13 cellular contexts compared by ENCODE assay signal in genomic region chr3:56773588-56774330, GRCh38. TPM values are rescaled to one million over a fixed set of nuclear protein-coding genes. Genes with fewer than 3 reads are reported as not detected.
DNase-seq lines count a peak whose midpoint lies in the region; ATAC-seq and TF ChIP-seq lines count a peak whose summit lies in the region.
"Had no signal": no experiment of that assay in that cellular context is flagged by ENCODE, and none has a peak within 500 bp of the region (broad histone marks: within the 10 kb centered on the region; RNA-seq: fewer than 3 reads in every experiment).

No MANE protein-coding gene starts in this region.

- ATAC-seq in CD4-positive, alpha-beta T cell (ENCODE audit: poor library complexity), result no peak
- ATAC-seq in activated CD8-positive, alpha-beta T cell treated with anti-CD3 and anti-CD28 coated beads for 36 hours, result no peak
- ATAC-seq in natural killer cell treated with Interleukin-12 subunit alpha and Interleukin-12 subunit beta and Interleukin-15 and Interleukin-18, amount 100 ng/mL, for 72 hours, result no peak

- H3K4me3 Mint-ChIP-seq in CD4-positive, alpha-beta T cell, result no peak overlapping the region
- H3K4me3 Mint-ChIP-seq in activated CD8-positive, alpha-beta T cell treated with anti-CD3 and anti-CD28 coated beads for 36 hours, result no peak overlapping the region
- peak overlapping the region; percentile 48 for H3K4me3 Mint-ChIP-seq in natural killer cell treated with Interleukin-12 subunit alpha and Interleukin-12 subunit beta and Interleukin-15 and Interleukin-18, amount 100 ng/mL, for 72 hours

- no peaks in the 10 kb centered on the region for H3K27me3 Mint-ChIP-seq in CD4-positive, alpha-beta T cell
- H3K27me3 Mint-ChIP-seq in activated CD8-positive, alpha-beta T cell treated with anti-CD3 and anti-CD28 coated beads for 36 hours, result no peaks in the 10 kb centered on the region
- H3K27me3 Mint-ChIP-seq in natural killer cell treated with Interleukin-12 subunit alpha and Interleukin-12 subunit beta and Interleukin-15 and Interleukin-18, amount 100 ng/mL, for 72 hours, result no peaks in the 10 kb centered on the region

- CTCF ChIA-PET in CD4-positive, alpha-beta T cell (lab: Charles Lee), result interaction anchor here (3.6 kb wide), 1 partner anchor 25 kb away, joined by 16 read pairs; no protein-coding TSS in a partner anchor
- CTCF ChIA-PET in activated CD8-positive, alpha-beta T cell treated with anti-CD3 and anti-CD28 coated beads for 36 hours (lab: Charles Lee), result interaction anchor here (3.1 kb wide), 1 partner anchor 25 kb away, joined by 16 read pairs; no protein-coding TSS in a partner anchor

- no peaks in the 10 kb centered on the region for H3K27me3 ChIP-seq in CD4-positive, alpha-beta T cell (ENCODE audit: control insufficient read depth, insufficient read depth, low read length)
- H3K27me3 ChIP-seq: esophagus muscularis mucosa had no signal

- no peak for DNase-seq in CD4-positive, alpha-beta T cell
- peak; percentile 33 for DNase-seq in DMS 273 treated with DMSO at 0.1 percent for 48 hours (lab: John Stamatoyannopoulos, UW)
- DNase-seq in activated CD8-positive, alpha-beta T cell treated with anti-CD3 and anti-CD28 coated beads for 36 hours, result no peak
- no peak for DNase-seq in natural killer cell treated with Interleukin-12 subunit alpha and Interleukin-12 subunit beta and Interleukin-15 and Interleukin-18, amount 100 ng/mL, for 72 hours (ENCODE audit: low spot score)
- no peak for DNase-seq in effector CD8-positive, alpha-beta T cell (lab: John Stamatoyannopoulos, UW)
- no peak for DNase-seq in NCI-H510A (lab: John Stamatoyannopoulos, UW)
- no peak for DNase-seq in SKM-1 treated with dmso at 0.1 percent for 144 hours (lab: John Stamatoyannopoulos, UW; ENCODE audit: unreplicated experiment)
- DNase-seq: aorta; HCEC 1CT; NCI-H1417 treated with DMSO at 0.1 percent for 48 hours; Right ventricle myocardium superior; stimulated activated CD4-positive, alpha-beta T cell treated with anti-CD3 and anti-CD28 coated beads, Interleukin-12 subunit alpha, Interleukin-12 subunit beta, amount 100 ng/mL, for 4 hours had no signal

- H3K36me3 Mint-ChIP-seq in CD4-positive, alpha-beta T cell (ENCODE audit: low read depth), result peaks cover 89% of the 10 kb centered on the region
- peaks cover 49% of the 10 kb centered on the region for H3K36me3 Mint-ChIP-seq in activated CD8-positive, alpha-beta T cell treated with anti-CD3 and anti-CD28 coated beads for 36 hours (ENCODE audit: low read depth)
- H3K36me3 Mint-ChIP-seq in natural killer cell treated with Interleukin-12 subunit alpha and Interleukin-12 subunit beta and Interleukin-15 and Interleukin-18, amount 100 ng/mL, for 72 hours, result peaks cover 28% of the 10 kb centered on the region

- intact Hi-C loops in CD4-positive, alpha-beta T cell (cut with DNase I, micrococcal nuclease), result no loop called here
- intact Hi-C loops in activated CD8-positive, alpha-beta T cell treated with anti-CD3 and anti-CD28 coated beads for 36 hours (cut with micrococcal nuclease), result no loop called here

- H3K4me1 Mint-ChIP-seq in CD4-positive, alpha-beta T cell (ENCODE audit: low read depth), result peaks cover 80% of the 10 kb centered on the region
- peaks cover 78% of the 10 kb centered on the region for H3K4me1 Mint-ChIP-seq in activated CD8-positive, alpha-beta T cell treated with anti-CD3 and anti-CD28 coated beads for 36 hours (ENCODE audit: low read depth)
- peaks cover 72% of the 10 kb centered on the region in 2 donors for H3K4me1 Mint-ChIP-seq in natural killer cell treated with Interleukin-12 subunit alpha and Interleukin-12 subunit beta and Interleukin-15 and Interleukin-18, amount 100 ng/mL, for 72 hours (ENCODE audit: low read depth in 2 of 2)

- TF ChIP-seq CTCF in CD4-positive, alpha-beta T cell (IDR thresholded peaks at IDR 0.05), result no peak
- no peak for TF ChIP-seq CTCF in activated CD8-positive, alpha-beta T cell treated with anti-CD3 and anti-CD28 coated beads for 36 hours (IDR thresholded peaks at IDR 0.05)

- no peaks in the 10 kb centered on the region for H3K9me3 ChIP-seq in CD4-positive, alpha-beta T cell (ENCODE audit: control insufficient read depth, low read length)
- H3K9me3 ChIP-seq: esophagus muscularis mucosa had no signal

- POLR2A ChIA-PET in CD4-positive, alpha-beta T cell (lab: Charles Lee), result interaction anchor here (1.0 to 2.9 kb wide), 3 partner anchors 9 to 28 kb away, joined by 3 to 16 read pairs (median 4); partner anchors contain the start of gene ARHGEF3
- POLR2A ChIA-PET in activated CD8-positive, alpha-beta T cell treated with anti-CD3 and anti-CD28 coated beads for 36 hours (lab: Charles Lee), result interaction anchor here (1.2 kb wide), 1 partner anchor 12 kb away, joined by 5 read pairs; no protein-coding TSS in a partner anchor

- H3K27ac ChIP-seq in CD4-positive, alpha-beta T cell (ENCODE audit: low read depth, low read length), result no peak overlapping the region
- H3K27ac ChIP-seq: esophagus muscularis mucosa had no signal

- H3K9me3 Mint-ChIP-seq in CD4-positive, alpha-beta T cell, result no peaks in the 10 kb centered on the region
- no peaks in the 10 kb centered on the region for H3K9me3 Mint-ChIP-seq in activated CD8-positive, alpha-beta T cell treated with anti-CD3 and anti-CD28 coated beads for 36 hours
- H3K9me3 Mint-ChIP-seq in natural killer cell treated with Interleukin-12 subunit alpha and Interleukin-12 subunit beta and Interleukin-15 and Interleukin-18, amount 100 ng/mL, for 72 hours, result no peaks in the 10 kb centered on the region

- H3K27ac Mint-ChIP-seq in CD4-positive, alpha-beta T cell, result peak overlapping the region; percentile 71
- peak overlapping the region; percentile 75 for H3K27ac Mint-ChIP-seq in activated CD8-positive, alpha-beta T cell treated with anti-CD3 and anti-CD28 coated beads for 36 hours
- H3K27ac Mint-ChIP-seq in natural killer cell treated with Interleukin-12 subunit alpha and Interleukin-12 subunit beta and Interleukin-15 and Interleukin-18, amount 100 ng/mL, for 72 hours, result peak overlapping the region; percentile 83 to 93

RNA-seq across cellular contexts. Expression of gene ARHGEF3, which starts 28.0 kb away (rescaled TPM):
- 10 to 100 TPM; 46.4 to 46.6 TPM for total RNA-seq in CD4-positive, alpha-beta T cell
- 10 to 100 TPM; 63.0 to 66.5 TPM for total RNA-seq in activated CD8-positive, alpha-beta T cell treated with anti-CD3 and anti-CD28 coated beads for 36 hours
- 100 to 1,000 TPM in 1 of 2 donors, 10 to 100 TPM in 1; 42.9 to 102 TPM for total RNA-seq in natural killer cell treated with Interleukin-12 subunit alpha and Interleukin-12 subunit beta and Interleukin-15 and Interleukin-18, amount 100 ng/mL, for 72 hours
